Comparison of ENCODE assay signal across 1 cellular context in genomic region chr6:129817332-129817731, GRCh38.
TF ChIP-seq lines count a peak whose summit lies in the region.

No MANE protein-coding gene starts in this region.

TF ChIP-seq in HCT116, 20 proteins besides CTCF, POLR2A, EP300 and RAD21 (continued from another document):
- no peak for TF ChIP-seq MAX (IDR thresholded peaks at IDR 0.05)
- TF ChIP-seq ZBTB33 (IDR thresholded peaks at IDR 0.05; ENCODE audit: extremely low read depth, insufficient replicate concordance, low read length) = no peak
- no peak for TF ChIP-seq SP1 (IDR thresholded peaks at IDR 0.05; ENCODE audit: low read depth)
- TF ChIP-seq CEBPB (IDR thresholded peaks at IDR 0.05; ENCODE audit: low read depth) = no peak
- TF ChIP-seq JUND (IDR thresholded peaks at IDR 0.05) = no peak
- TF ChIP-seq ATF3 (IDR thresholded peaks at IDR 0.05) = no peak
- TF ChIP-seq ZFX (IDR thresholded peaks at IDR 0.05) = no peak
- no peak for TF ChIP-seq EZH2phosphoT487 (IDR thresholded peaks at IDR 0.05; ENCODE audit: borderline replicate concordance)
- TF ChIP-seq SRF (IDR thresholded peaks at IDR 0.05; ENCODE audit: low read depth) = no peak
- no peak for TF ChIP-seq EZH2 (IDR thresholded peaks at IDR 0.05)
- TF ChIP-seq FOSL1 (IDR thresholded peaks at IDR 0.05; ENCODE audit: low read depth) = no peak
- no peak for TF ChIP-seq REST (IDR thresholded peaks at IDR 0.05; ENCODE audit: low read depth)
TF ChIP-seq in HCT116: peak in this region for 0.
